Comparison of ENCODE assay signal across 10 cellular contexts in the genomic region with DNA sequence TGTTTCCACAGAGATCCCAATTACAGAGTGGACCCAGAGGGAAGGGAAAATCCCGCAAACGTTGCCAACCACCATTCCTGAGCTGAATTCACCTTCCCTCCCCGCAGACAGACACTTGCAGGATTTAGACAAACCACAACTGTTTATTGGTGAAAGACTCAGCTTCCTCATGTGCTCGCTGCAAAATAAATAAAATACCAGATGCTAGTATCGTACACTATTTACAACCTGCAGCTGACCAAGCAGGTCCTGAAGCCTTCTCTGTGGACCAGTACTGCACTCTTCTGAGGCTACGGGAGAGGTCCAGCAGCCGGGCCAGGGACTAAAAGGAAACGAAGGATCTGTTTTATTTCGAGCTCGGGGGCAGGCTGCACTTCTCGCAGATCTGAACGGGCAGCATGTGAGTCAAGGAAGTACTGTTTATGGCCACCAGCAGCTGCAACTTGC. TPM values are rescaled to one million over a fixed set of nuclear protein-coding genes. Genes with fewer than 3 reads are reported as not detected.
DNase-seq lines count a peak whose midpoint lies in the region; ATAC-seq and TF ChIP-seq lines count a peak whose summit lies in the region.
"Had no signal": no experiment of that assay in that cellular context is flagged by ENCODE, and none has a peak within 500 bp of the region (broad histone marks: within the 10 kb centered on the region; RNA-seq: fewer than 3 reads in every experiment).

No MANE protein-coding gene starts in this region.

- no peak overlapping the region for H3K27ac ChIP-seq in CD4-positive, CD25-positive, alpha-beta regulatory T cell (ENCODE audit: insufficient read depth, low read length, poor library complexity, severe bottlenecking)
- H3K27ac ChIP-seq in colonic mucosa = no peak overlapping the region
- no peak overlapping the region for H3K27ac ChIP-seq in neural cell (ENCODE audit: low read length)

- H3K4me3 Mint-ChIP-seq in CD4-positive, CD25-positive, alpha-beta regulatory T cell = peak overlapping the region; percentile 81 to 89 (median 85)

- no peak overlapping the region for H3K4me2 ChIP-seq in neural cell (ENCODE audit: low read length)

- H3K36me3 ChIP-seq in CD4-positive, CD25-positive, alpha-beta regulatory T cell (ENCODE audit: control insufficient read depth, insufficient read depth, low read length) = no peaks in the 10 kb centered on the region
- H3K36me3 ChIP-seq in colonic mucosa (no peaks in the 10 kb centered on the region), neural cell (ENCODE audit: insufficient read depth, low read length) (no peaks in the 10 kb centered on the region)

- no peaks in the 10 kb centered on the region for H3K9me2 ChIP-seq in neural cell (ENCODE audit: insufficient read depth, low read length)

- no peaks in the 10 kb centered on the region for H3K36me3 Mint-ChIP-seq in CD4-positive, CD25-positive, alpha-beta regulatory T cell

- TF ChIP-seq CTCF in colonic mucosa (IDR thresholded peaks at IDR 0.05) (no peak), neural cell (IDR thresholded peaks at IDR 0.05; ENCODE audit: poor library complexity, severe bottlenecking) (no peak)

- H3K4me3 ChIP-seq in CD4-positive, CD25-positive, alpha-beta regulatory T cell (ENCODE audit: low read depth, low read length) = no peak overlapping the region
- H3K4me3 ChIP-seq in colonic mucosa (peak overlapping the region; percentile 59), neural cell (ENCODE audit: low read length) (peak overlapping the region; percentile 91)

- peaks cover 53% of the 10 kb centered on the region for H3K4me1 ChIP-seq in CD4-positive, CD25-positive, alpha-beta regulatory T cell (ENCODE audit: control insufficient read depth, insufficient read depth, low read length, poor library complexity, severe bottlenecking)
- H3K4me1 ChIP-seq in colonic mucosa = peaks cover 32% of the 10 kb centered on the region

- no peaks in the 10 kb centered on the region for H4K20me1 ChIP-seq in neural cell (ENCODE audit: insufficient read depth)

- TF ChIP-seq RAD21 in neural cell (conservative IDR thresholded peaks at IDR 0.05) = no peak

- H3K27me3 ChIP-seq in CD4-positive, CD25-positive, alpha-beta regulatory T cell (ENCODE audit: control insufficient read depth, insufficient read depth, low read length) = peaks cover 47% of the 10 kb centered on the region
- H3K27me3 ChIP-seq in colonic mucosa (peaks cover 76% of the 10 kb centered on the region), neural cell (ENCODE audit: insufficient read depth, low read depth, low read length) (peaks cover 89% of the 10 kb centered on the region)

- intact Hi-C loops in colonic mucosa (cut with DNase I) = loop anchor here (5.0 kb wide), 2 partner anchors 54 to 76 kb away; partner anchors contain the start of genes DHX29 and MTREX

- no peak overlapping the region for H3K27ac Mint-ChIP-seq in CD4-positive, CD25-positive, alpha-beta regulatory T cell

- ATAC-seq in CD4-positive, CD25-positive, alpha-beta regulatory T cell (ENCODE audit: low read depth in 2 of 2) = no peak

- H2AFZ ChIP-seq in neural cell (ENCODE audit: low read depth, low read length) = no peak overlapping the region

- peaks cover 84% of the 10 kb centered on the region for H3K27me3 Mint-ChIP-seq in CD4-positive, CD25-positive, alpha-beta regulatory T cell

- H3K9me3 Mint-ChIP-seq in CD4-positive, CD25-positive, alpha-beta regulatory T cell = peaks cover 0 to 4% (median 0%) of the 10 kb centered on the region in 7 donors

- H3F3A ChIP-seq in neural cell (ENCODE audit: insufficient read depth, low read length, poor library complexity, severe bottlenecking) = peaks cover 9% of the 10 kb centered on the region

- H3K79me2 ChIP-seq in neural cell (replicated peaks; ENCODE audit: insufficient read depth, low read length) = no peaks in the 10 kb centered on the region

- H3K9me3 ChIP-seq in CD4-positive, CD25-positive, alpha-beta regulatory T cell (ENCODE audit: control insufficient read depth in 2 of 2, low read length in 2 of 2) = no peaks in the 10 kb centered on the region
- H3K9me3 ChIP-seq in colonic mucosa (no peaks in the 10 kb centered on the region), neural cell (ENCODE audit: low read length) (no peaks in the 10 kb centered on the region)

- TF ChIP-seq EP300 in neural cell (conservative IDR thresholded peaks at IDR 0.05; ENCODE audit: poor library complexity, severe bottlenecking) = no peak

- H3K4me1 Mint-ChIP-seq in CD4-positive, CD25-positive, alpha-beta regulatory T cell = peaks cover 7 to 56% (median 37%) of the 10 kb centered on the region in 4 donors

- H3K9ac ChIP-seq in colonic mucosa (ENCODE audit: low read depth in 2 of 2, low read length in 2 of 2) (peak overlapping the region; percentile 16 to 73), neural cell (ENCODE audit: low read length) (no peak overlapping the region)

- DNase-seq in CD4-positive, CD25-positive, alpha-beta regulatory T cell = no peak
- DNase-seq in LHCN-M2 (ENCODE audit: low read depth) (peak; percentile 18), colonic mucosa (no peak), activated gamma-delta T cell treated with Interleukin-2 at 50 U/mL for 16 hours (no peak), DMS 273 treated with DMSO at 0.1 percent for 48 hours (lab: John Stamatoyannopoulos, UW) (no peak), OCI-M1 (lab: John Stamatoyannopoulos, UW) (no peak), NOMO-1 (lab: John Stamatoyannopoulos, UW; ENCODE audit: unreplicated experiment in 2 of 2) (no peak)
- DNase-seq: NCI-H2081 treated with DMSO at 0.1 percent for 48 hours; stimulated activated CD4-positive, alpha-beta T cell treated with anti-CD3 and anti-CD28 coated beads, Interleukin-1b, Interleukin-23, amount 100 ng/mL, for 48 hours had no signal

TF ChIP-seq in neural cell, 6 proteins besides CTCF, POLR2A, EP300 and RAD21:
- TF ChIP-seq TAF1 (IDR thresholded peaks at IDR 0.05; ENCODE audit: low read depth) (no peak), SMC3 (conservative IDR thresholded peaks at IDR 0.05; ENCODE audit: poor library complexity) (no peak), REST (IDR thresholded peaks at IDR 0.05; ENCODE audit: borderline replicate concordance) (no peak), POLR2AphosphoS5 (IDR thresholded peaks at IDR 0.05) (no peak), MXI1 (conservative IDR thresholded peaks at IDR 0.05; ENCODE audit: poor library complexity, severe bottlenecking) (no peak), EZH2 (IDR thresholded peaks at IDR 0.05; ENCODE audit: borderline replicate concordance, insufficient read depth, low read length, poor library complexity, severe bottlenecking) (no peak)
TF ChIP-seq in neural cell: peak in this region for 0.

RNA-seq across cellular contexts. Expression of gene CCNO, which starts 2.4 kb away (rescaled TPM):
- not detected for total RNA-seq in CD4-positive, CD25-positive, alpha-beta regulatory T cell
- not detected for polyA plus RNA-seq in CD4-positive, CD25-positive, alpha-beta regulatory T cell
- total RNA-seq in LHCN-M2 (2014; rRNA removed) = 0.23 and 0.32 TPM in 2 replicates
- 1.1 TPM for polyA plus RNA-seq in LHCN-M2 (2012)
- total RNA-seq in colonic mucosa = 1 to 10 TPM; 2.5 to 2.6 TPM
- 0.16 TPM in 1 of 2 replicates, not detected in the other for polyA plus RNA-seq in neural cell
- polyA minus RNA-seq in neural cell = not detected in 2 replicates

RNA-seq across cellular contexts. Expression of gene MCIDAS, which starts 3.9 kb away (rescaled TPM):
- total RNA-seq in CD4-positive, CD25-positive, alpha-beta regulatory T cell = not detected
- polyA plus RNA-seq in CD4-positive, CD25-positive, alpha-beta regulatory T cell = not detected
- total RNA-seq in LHCN-M2 (2014; rRNA removed) = 0.29 and 0.38 TPM in 2 replicates
- polyA plus RNA-seq in LHCN-M2 (2012) = not detected
- under 1 TPM; 0.13 to 0.22 TPM for total RNA-seq in colonic mucosa
- not detected in 2 replicates for polyA plus RNA-seq in neural cell
- not detected in 2 replicates for polyA minus RNA-seq in neural cell

RNA-seq across cellular contexts. Expression of gene CDC20B, which starts 58.1 kb away (rescaled TPM):
- total RNA-seq in CD4-positive, CD25-positive, alpha-beta regulatory T cell = not detected
- polyA plus RNA-seq in CD4-positive, CD25-positive, alpha-beta regulatory T cell = not detected
- total RNA-seq in LHCN-M2 (2014; rRNA removed) = not detected in 2 replicates
- not detected for polyA plus RNA-seq in LHCN-M2 (2012)
- not detected for total RNA-seq in colonic mucosa
- polyA plus RNA-seq in neural cell = 0.28 TPM in 1 of 2 replicates, not detected in the other
- polyA minus RNA-seq in neural cell = not detected in 2 replicates
